Comparison of ENCODE assay signal across 8 cellular contexts in the genomic region with DNA sequence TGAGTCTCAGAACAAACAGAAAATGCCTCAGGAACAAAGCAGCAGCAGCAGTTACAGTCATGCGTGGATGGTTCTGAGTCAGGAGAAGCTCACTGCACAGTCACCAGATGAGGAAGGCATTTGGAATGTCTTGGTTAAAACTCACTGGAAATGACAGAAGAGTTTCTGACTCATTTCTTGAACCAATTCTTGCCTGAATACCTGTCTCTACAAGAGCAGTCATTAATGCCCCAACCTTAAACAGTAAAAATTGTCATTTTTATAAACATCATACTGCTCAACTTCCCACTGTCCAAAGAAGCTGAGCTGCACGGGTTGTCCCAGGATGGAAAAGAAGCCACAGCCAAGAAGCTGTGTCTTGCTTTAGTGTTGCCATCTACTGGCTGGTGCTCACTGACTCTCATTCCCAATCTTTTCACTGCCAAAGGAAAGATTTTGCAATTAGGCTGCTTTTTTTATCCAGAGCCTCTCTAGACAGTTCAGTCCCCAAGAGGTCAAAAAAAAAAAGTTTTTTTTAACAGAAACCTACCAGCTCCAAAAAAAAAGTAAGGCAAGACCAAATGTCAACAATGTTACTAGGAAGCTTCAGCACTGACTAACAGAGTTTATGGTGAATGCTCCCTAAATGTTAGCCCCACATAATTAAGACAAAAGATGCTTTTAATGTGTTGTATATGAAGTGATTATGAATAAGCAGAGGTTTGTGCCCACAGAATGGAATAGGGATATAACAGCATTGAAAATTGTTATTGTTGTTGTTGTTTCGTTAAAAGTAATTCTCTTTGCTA. TPM values are rescaled to one million over a fixed set of nuclear protein-coding genes. Genes with fewer than 3 reads are reported as not detected.
DNase-seq lines count a peak whose midpoint lies in the region; FAIRE-seq and TF ChIP-seq lines count a peak whose summit lies in the region.

No MANE protein-coding gene starts in this region.

- FAIRE-seq in GM18507 (lab: Jason Lieb, UNC) = peak; percentile 39

- no peaks in the 10 kb centered on the region for H3K27me3 ChIP-seq in ACC112 (ENCODE audit: insufficient read depth, low read length)
- H3K27me3 ChIP-seq in dorsolateral prefrontal cortex = no peaks in the 10 kb centered on the region

- peak; percentile 45 to 87 (median 75) for TF ChIP-seq CTCF in dorsolateral prefrontal cortex (IDR thresholded peaks at IDR 0.05 in 54 of 56, conservative IDR thresholded peaks at IDR 0.05 in 2 of 56; ENCODE audit: low read depth in 1 of 56, partially characterized antibody in 56 of 56)

- H3K4me1 ChIP-seq in ACC112 (ENCODE audit: control insufficient read depth, insufficient read depth, low read length, unreplicated experiment) = peaks cover 58% of the 10 kb centered on the region
- H3K4me1 ChIP-seq in mesodermal cell (ENCODE audit: control insufficient read depth, insufficient read depth, low read length, poor library complexity, severe bottlenecking) = peaks cover 49% of the 10 kb centered on the region

- H3K9me3 ChIP-seq in mesodermal cell (ENCODE audit: control insufficient read depth, low read length) = no peaks in the 10 kb centered on the region

- H3K4me3 ChIP-seq in ACC112 (ENCODE audit: low read depth, low read length) = peak overlapping the region; percentile 40
- H3K4me3 ChIP-seq in dorsolateral prefrontal cortex = peak overlapping the region in 1 of 59 donors; percentile 1
- H3K4me3 ChIP-seq in mesodermal cell (ENCODE audit: extremely low read depth, insufficient read depth, low read length, poor library complexity, severe bottlenecking) = no peak overlapping the region

- DNase-seq in GM18507 (ENCODE audit: extremely low spot score, insufficient read length, low read depth) (no peak), NCI-H748 (lab: John Stamatoyannopoulos, UW; ENCODE audit: unreplicated experiment) (peak; percentile 70), dorsolateral prefrontal cortex (peak in 9 of 10 donors; percentile 5 to 72 (median 49)), GDM1 (lab: John Stamatoyannopoulos, UW) (no peak), T-helper 1 cell (no peak)
- DNase-seq in stimulated activated naive CD4-positive, alpha-beta T cell (lab: John Stamatoyannopoulos, UW) = no peak

- intact Hi-C loops in dorsolateral prefrontal cortex (cut with DNase I) = loop anchor here (1.0 to 5.0 kb wide), 5 partner anchors 41 to 337 kb away; a partner anchor contains a TSS

- H3K36me3 ChIP-seq in ACC112 (ENCODE audit: insufficient read depth, low read length) (no peaks in the 10 kb centered on the region), mesodermal cell (ENCODE audit: control insufficient read depth, insufficient read depth, low read length) (no peaks in the 10 kb centered on the region)

- no peak overlapping the region for H2AFZ ChIP-seq in ACC112 (ENCODE audit: low read length, unreplicated experiment)

- WGBS in mesodermal cell (ENCODE audit: insufficient coverage in 2 of 2), 2 experiments = 33 to 40% methylated on average over 3 of the region's 3 CpGs

- H3K27ac ChIP-seq in ACC112 (ENCODE audit: low read depth, low read length) = peak overlapping the region; percentile 97
- H3K27ac ChIP-seq in dorsolateral prefrontal cortex = peak overlapping the region in 14 of 59 donors; percentile 7 to 54 (median 30)
- peak overlapping the region; percentile 96 for H3K27ac ChIP-seq in mesodermal cell (ENCODE audit: low read depth, low read length, severe bottlenecking)

- no peaks in the 10 kb centered on the region for H3K79me2 ChIP-seq in ACC112 (ENCODE audit: control insufficient read depth, insufficient read depth, low read length, unreplicated experiment)

RNA-seq across cellular contexts. Expression of a gene that starts 40.4 kb away (rescaled TPM):
- 10 to 100 TPM in 118 of 120 experiments, 1 to 10 TPM in 2; 9.5 to 27.3 (median 14.3) TPM for total RNA-seq in dorsolateral prefrontal cortex
- 2.6 TPM for polyA plus RNA-seq in mesodermal cell (2013, experiment 1 of 2)
- 2.3 TPM for polyA plus RNA-seq in mesodermal cell (2013, experiment 2 of 2)

Comparison
In these comparisons a context has a peak if more than half of its experiments do, and no peak if none do; other contexts are left out.
1. DNase-seq: peak in NCI-H748 (single experiment) and dorsolateral prefrontal cortex (9 of 10); none in GM18507 (single experiment), stimulated activated naive CD4-positive, alpha-beta T cell (0 of 6), GDM1 (single experiment) and T-helper 1 cell (0 of 5).